ENCODE assay signal across 9 cellular contexts in genomic region chr15:40746916-40747418, GRCh38. TPM values are rescaled to one million over a fixed set of nuclear protein-coding genes. Genes with fewer than 3 reads are reported as not detected.
DNase-seq lines count a peak whose midpoint lies in the region; TF ChIP-seq lines count a peak whose summit lies in the region.
"Had no signal": no experiment of that assay in that cellular context is flagged by ENCODE, and none has a peak within 500 bp of the region (broad histone marks: within the 10 kb centered on the region; RNA-seq: fewer than 3 reads in every experiment).

No MANE protein-coding gene starts in this region.

- H3K4me1 Mint-ChIP-seq in activated CD4-positive, alpha-beta T cell treated with anti-CD3 and anti-CD28 coated beads, Interleukin-2, amount 10 ng/mL, durations not matched to agents 7 days and 5 days, result peaks cover 54% of the 10 kb centered on the region
- H3K4me1 Mint-ChIP-seq in activated CD4-positive, alpha-beta memory T cell treated with anti-CD3 and anti-CD28 coated beads for 36 hours (ENCODE audit: low read depth), result peaks cover 34% of the 10 kb centered on the region
- H3K4me1 Mint-ChIP-seq in neural crest cell, result peaks cover 28% of the 10 kb centered on the region

- H3K27me3 ChIP-seq in Karpas-422 (ENCODE audit: low read length), result no peaks in the 10 kb centered on the region

- peaks cover 17% of the 10 kb centered on the region for H3K4me1 ChIP-seq in Karpas-422 (ENCODE audit: low read length)

- no peak overlapping the region for H3K4me3 ChIP-seq in Karpas-422 (ENCODE audit: low read length)

- H3K79me2 ChIP-seq in Karpas-422 (ENCODE audit: low read length), result peaks cover 11% of the 10 kb centered on the region

- DNase-seq in activated CD4-positive, alpha-beta T cell treated with anti-CD3 and anti-CD28 coated beads, Interleukin-2, amount 10 ng/mL, durations not matched to agents 7 days and 5 days, result no peak
- DNase-seq in activated CD4-positive, alpha-beta T cell treated with anti-CD3 and anti-CD28 coated beads, Interleukin-2, amount 50 U/mL, for 1 hour, result no peak
- no peak for DNase-seq in Karpas-422
- DNase-seq in activated CD4-positive, alpha-beta memory T cell treated with anti-CD3 and anti-CD28 coated beads for 36 hours, result no peak
- no peak for DNase-seq in neural crest cell (ENCODE audit: low read depth, low spot score)
- no peak for DNase-seq in DMS 273 treated with DMSO at 0.1 percent for 48 hours (lab: John Stamatoyannopoulos, UW)
- no peak for DNase-seq in NCI-H146 (lab: John Stamatoyannopoulos, UW)
- no peak for DNase-seq in NCI-H1694 treated with DMSO at 0.1 percent for 48 hours (lab: John Stamatoyannopoulos, UW)
- DNase-seq: midbrain had no signal

- H3K4me2 ChIP-seq in Karpas-422 (ENCODE audit: low read depth, low read length, poor library complexity, severe bottlenecking), result no peak overlapping the region

- POLR2A ChIA-PET in activated CD4-positive, alpha-beta T cell treated with anti-CD3 and anti-CD28 coated beads, Interleukin-2, amount 10 ng/mL, durations not matched to agents 7 days and 5 days (lab: Charles Lee), result no interaction called here
- POLR2A ChIA-PET in activated CD4-positive, alpha-beta memory T cell treated with anti-CD3 and anti-CD28 coated beads for 36 hours (lab: Charles Lee), result interaction anchor here (1.1 kb wide), 1 partner anchor 16 kb away, joined by 3 read pairs; no protein-coding TSS in a partner anchor

- peak overlapping the region; percentile 56 for H3K27ac ChIP-seq in Karpas-422 (ENCODE audit: low read length)

- CTCF ChIA-PET in activated CD4-positive, alpha-beta T cell treated with anti-CD3 and anti-CD28 coated beads, Interleukin-2, amount 10 ng/mL, durations not matched to agents 7 days and 5 days (lab: Charles Lee), result interaction anchor here (1.2 to 1.3 kb wide), 2 partner anchors 8 to 36 kb away, joined by 3 read pairs; no protein-coding TSS in a partner anchor
- CTCF ChIA-PET in activated CD4-positive, alpha-beta memory T cell treated with anti-CD3 and anti-CD28 coated beads for 36 hours (lab: Charles Lee), result interaction anchor here (1.2 to 5.3 kb wide), 2 partner anchors 35 to 111 kb away, joined by 3 to 34 read pairs; no protein-coding TSS in a partner anchor

- H3K9ac ChIP-seq in Karpas-422 (ENCODE audit: low read length), result peak overlapping the region; percentile 21; the same call in 1 of the 2 replicates

- peak overlapping the region; percentile 33 for H3K27ac Mint-ChIP-seq in activated CD4-positive, alpha-beta T cell treated with anti-CD3 and anti-CD28 coated beads, Interleukin-2, amount 10 ng/mL, durations not matched to agents 7 days and 5 days
- peak overlapping the region; percentile 51 for H3K27ac Mint-ChIP-seq in activated CD4-positive, alpha-beta memory T cell treated with anti-CD3 and anti-CD28 coated beads for 36 hours
- peak overlapping the region; percentile 81 for H3K27ac Mint-ChIP-seq in neural crest cell (ENCODE audit: unreplicated experiment)

- H3K9me3 ChIP-seq in Karpas-422 (ENCODE audit: low read length), result no peaks in the 10 kb centered on the region

- H3K9me2 ChIP-seq in Karpas-422 (replicated peaks; ENCODE audit: insufficient read depth, low read length), result no peaks in the 10 kb centered on the region

- no peaks in the 10 kb centered on the region for H3K9me3 Mint-ChIP-seq in activated CD4-positive, alpha-beta T cell treated with anti-CD3 and anti-CD28 coated beads, Interleukin-2, amount 10 ng/mL, durations not matched to agents 7 days and 5 days
- H3K9me3 Mint-ChIP-seq in activated CD4-positive, alpha-beta memory T cell treated with anti-CD3 and anti-CD28 coated beads for 36 hours, result no peaks in the 10 kb centered on the region
- no peaks in the 10 kb centered on the region for H3K9me3 Mint-ChIP-seq in neural crest cell

- H2AFZ ChIP-seq in Karpas-422 (ENCODE audit: low read length), result no peak overlapping the region

- peaks cover 5% of the 10 kb centered on the region; the same call in 1 of the 2 replicates for H3K36me3 ChIP-seq in Karpas-422 (ENCODE audit: insufficient read depth, low read length)

- TF ChIP-seq CTCF in neural crest cell (conservative IDR thresholded peaks at IDR 0.05), result no peak

- no peak overlapping the region for H3K4me3 Mint-ChIP-seq in activated CD4-positive, alpha-beta T cell treated with anti-CD3 and anti-CD28 coated beads, Interleukin-2, amount 10 ng/mL, durations not matched to agents 7 days and 5 days
- H3K4me3 Mint-ChIP-seq in activated CD4-positive, alpha-beta memory T cell treated with anti-CD3 and anti-CD28 coated beads for 36 hours, result no peak overlapping the region
- H3K4me3 Mint-ChIP-seq in neural crest cell, result peak overlapping the region; percentile 39

- intact Hi-C loops in activated CD4-positive, alpha-beta memory T cell treated with anti-CD3 and anti-CD28 coated beads for 36 hours (cut with micrococcal nuclease), result no loop called here

- H3K27me3 Mint-ChIP-seq in activated CD4-positive, alpha-beta T cell treated with anti-CD3 and anti-CD28 coated beads, Interleukin-2, amount 10 ng/mL, durations not matched to agents 7 days and 5 days, result no peaks in the 10 kb centered on the region
- no peaks in the 10 kb centered on the region for H3K27me3 Mint-ChIP-seq in activated CD4-positive, alpha-beta memory T cell treated with anti-CD3 and anti-CD28 coated beads for 36 hours
- H3K27me3 Mint-ChIP-seq in neural crest cell (ENCODE audit: low read depth), result no peaks in the 10 kb centered on the region

- H4K20me1 ChIP-seq in Karpas-422 (ENCODE audit: insufficient read depth, low read depth, low read length), result no peaks in the 10 kb centered on the region

- peaks cover 56% of the 10 kb centered on the region for H3K36me3 Mint-ChIP-seq in activated CD4-positive, alpha-beta T cell treated with anti-CD3 and anti-CD28 coated beads, Interleukin-2, amount 10 ng/mL, durations not matched to agents 7 days and 5 days (ENCODE audit: low read depth)
- peaks cover 42% of the 10 kb centered on the region for H3K36me3 Mint-ChIP-seq in activated CD4-positive, alpha-beta memory T cell treated with anti-CD3 and anti-CD28 coated beads for 36 hours
- H3K36me3 Mint-ChIP-seq in neural crest cell (ENCODE audit: low read depth), result peaks cover 10% of the 10 kb centered on the region

RNA-seq across cellular contexts. Expression of gene RMDN3, which starts 8.1 kb away (rescaled TPM):
- total RNA-seq in activated CD4-positive, alpha-beta T cell treated with anti-CD3 and anti-CD28 coated beads, Interleukin-2, amount 10 ng/mL, durations not matched to agents 7 days and 5 days, result 10 to 100 TPM; 26.0 to 32.6 TPM
- total RNA-seq in Karpas-422 (2014; rRNA removed; shearing (Covaris generic); ENCODE audit: low replicate concordance), result 7.8 and 15.8 TPM in 2 replicates
- total RNA-seq in activated CD4-positive, alpha-beta memory T cell treated with anti-CD3 and anti-CD28 coated beads for 36 hours, result 10 to 100 TPM; 22.6 to 22.7 TPM
- total RNA-seq in neural crest cell, result 30.7 and 32.2 TPM in 2 replicates

RNA-seq across cellular contexts. Expression of gene GCHFR, which starts 16.9 kb away (rescaled TPM):
- 10 to 100 TPM; 33.9 to 35.5 TPM for total RNA-seq in activated CD4-positive, alpha-beta T cell treated with anti-CD3 and anti-CD28 coated beads, Interleukin-2, amount 10 ng/mL, durations not matched to agents 7 days and 5 days
- 173 and 503 TPM in 2 replicates for total RNA-seq in Karpas-422 (2014; rRNA removed; shearing (Covaris generic); ENCODE audit: low replicate concordance)
- total RNA-seq in activated CD4-positive, alpha-beta memory T cell treated with anti-CD3 and anti-CD28 coated beads for 36 hours, result 10 to 100 TPM; 36.0 to 40.2 TPM
- total RNA-seq in neural crest cell, result 9.1 and 9.9 TPM in 2 replicates

RNA-seq across cellular contexts. Expression of gene C15orf62, which starts 22.8 kb away (rescaled TPM):
- 1 to 10 TPM; 1.0 to 1.3 TPM for total RNA-seq in activated CD4-positive, alpha-beta T cell treated with anti-CD3 and anti-CD28 coated beads, Interleukin-2, amount 10 ng/mL, durations not matched to agents 7 days and 5 days
- total RNA-seq in Karpas-422 (2014; rRNA removed; shearing (Covaris generic); ENCODE audit: low replicate concordance), result 2.4 and 9.8 TPM in 2 replicates
- total RNA-seq in activated CD4-positive, alpha-beta memory T cell treated with anti-CD3 and anti-CD28 coated beads for 36 hours, result under 1 TPM; 0.39 to 0.43 TPM
- total RNA-seq in neural crest cell, result 0.44 and 0.61 TPM in 2 replicates

RNA-seq across cellular contexts. Expression of gene RAD51, which starts 52.0 kb away (rescaled TPM):
- 10 to 100 TPM; 59.9 to 66.7 TPM for total RNA-seq in activated CD4-positive, alpha-beta T cell treated with anti-CD3 and anti-CD28 coated beads, Interleukin-2, amount 10 ng/mL, durations not matched to agents 7 days and 5 days
- 8.6 and 11.4 TPM in 2 replicates for total RNA-seq in Karpas-422 (2014; rRNA removed; shearing (Covaris generic); ENCODE audit: low replicate concordance)
- total RNA-seq in activated CD4-positive, alpha-beta memory T cell treated with anti-CD3 and anti-CD28 coated beads for 36 hours, result 10 to 100 TPM; 67.1 to 70.0 TPM
- 28.9 and 29.2 TPM in 2 replicates for total RNA-seq in neural crest cell

RNA-seq across cellular contexts. Expression of gene ZFYVE19, which starts 59.9 kb away (rescaled TPM):
- total RNA-seq in activated CD4-positive, alpha-beta T cell treated with anti-CD3 and anti-CD28 coated beads, Interleukin-2, amount 10 ng/mL, durations not matched to agents 7 days and 5 days, result 10 to 100 TPM; 31.1 to 32.2 TPM
- total RNA-seq in Karpas-422 (2014; rRNA removed; shearing (Covaris generic); ENCODE audit: low replicate concordance), result 14.5 and 47.5 TPM in 2 replicates
- 10 to 100 TPM; 22.8 to 26.1 TPM for total RNA-seq in activated CD4-positive, alpha-beta memory T cell treated with anti-CD3 and anti-CD28 coated beads for 36 hours
- 24.2 and 25.5 TPM in 2 replicates for total RNA-seq in neural crest cell
